8 cellular contexts compared by ENCODE assay signal in genomic region chr2:63840785-63841253, GRCh38. TPM values are rescaled to one million over a fixed set of nuclear protein-coding genes. Genes with fewer than 3 reads are reported as not detected.
A peak's percentile ranks its signal among the peaks of the same experiment; 100 is the strongest.
DNase-seq lines count a peak whose midpoint lies in the region; ATAC-seq and TF ChIP-seq lines count a peak whose summit lies in the region.

No MANE protein-coding gene starts in this region.

- under 1% methylated on average over 30 of the region's 34 CpGs for WGBS in smooth muscle cell (ENCODE audit: low lambda C conversion rate)

- peak overlapping the region; percentile 82 for H3K27ac ChIP-seq in smooth muscle cell (ENCODE audit: low read depth)

- H3K27me3 ChIP-seq in smooth muscle cell (ENCODE audit: low read depth) = no peaks in the 10 kb centered on the region

- peak overlapping the region; percentile 86 for H3K4me2 ChIP-seq in smooth muscle cell

- CTCF ChIA-PET in WTC11 (lab: Charles Lee) = interaction anchor here (0.6 to 2.5 kb wide), 7 partner anchors 10 to 1378 kb away, joined by 3 to 17 read pairs (median 3); no protein-coding TSS in a partner anchor

- peak; percentile 99 for TF ChIP-seq POLR2A in GM18951 (IDR thresholded peaks at IDR 0.05; ENCODE audit: extremely low read depth, insufficient read depth, insufficient read length)

- peak overlapping the region; percentile 94 for H3K27ac Mint-ChIP-seq in WTC11

- no peaks in the 10 kb centered on the region for H3K9me3 Mint-ChIP-seq in WTC11

- H3K36me3 ChIP-seq in smooth muscle cell (ENCODE audit: low read depth) = no peaks in the 10 kb centered on the region

- peak overlapping the region; percentile 81 to 88 for H3K4me3 ChIP-seq in cardiac fibroblast (replicated peaks in 1 of 2; ENCODE audit: low read depth in 2 of 2, low read length in 2 of 2)
- H3K4me3 ChIP-seq in smooth muscle cell = peak overlapping the region; percentile 84

- POLR2A ChIA-PET in WTC11 (lab: Charles Lee) = interaction anchor here (0.8 to 3.3 kb wide), 9 partner anchors 9 to 252 kb away, joined by 3 to 32 read pairs (median 5); partner anchors contain the start of genes MDH1 and WDPCP

- H3K4me1 ChIP-seq in smooth muscle cell (ENCODE audit: low read depth) = peaks cover 36% of the 10 kb centered on the region

- H3K4me3 Mint-ChIP-seq in WTC11 = peak overlapping the region; percentile 100

- peaks cover 42% of the 10 kb centered on the region for H3K36me3 Mint-ChIP-seq in WTC11

- TF ChIP-seq CTCF in WTC11 (IDR thresholded peaks at IDR 0.05) (no peak), cardiac fibroblast (IDR thresholded peaks at IDR 0.05; ENCODE audit: low read depth, low read length) (no peak), smooth muscle cell (IDR thresholded peaks at IDR 0.05; ENCODE audit: borderline replicate concordance, insufficient read depth, poor library complexity, severe bottlenecking) (no peak)

- H3K9ac ChIP-seq in smooth muscle cell (ENCODE audit: low read depth) = peak overlapping the region; percentile 85

- DNase-seq in AG08396 (ENCODE audit: low spot score) (peak; percentile 94), NCI-H2227 treated with DMSO at 0.1 percent for 48 hours (lab: John Stamatoyannopoulos, UW) (peak; percentile 96), WTC11 (ENCODE audit: low spot score) (peak; percentile 99), cardiac fibroblast (ENCODE audit: low read depth in 2 of 2) (peak; percentile 98 to 99), iPS-NIHi7 (ENCODE audit: extremely low spot score) (peak; percentile 92), smooth muscle cell (lab: John Stamatoyannopoulos, UW; ENCODE audit: unreplicated experiment) (peak; percentile 84)

- peak overlapping the region; percentile 80 for H2AFZ ChIP-seq in smooth muscle cell (ENCODE audit: low read depth)

- H3K4me1 Mint-ChIP-seq in WTC11 = peaks cover 40% of the 10 kb centered on the region

- no peaks in the 10 kb centered on the region for H3K27me3 Mint-ChIP-seq in WTC11 (ENCODE audit: low read depth)

- peaks cover 28% of the 10 kb centered on the region for H4K20me1 ChIP-seq in smooth muscle cell (ENCODE audit: low read depth)

- ATAC-seq in HG03175 (IDR thresholded peaks at IDR 0.05; ENCODE audit: unreplicated experiment) (peak; percentile 90), WTC11 (peak; percentile 86)

- no peaks in the 10 kb centered on the region for H3F3A ChIP-seq in smooth muscle cell (ENCODE audit: low read depth)

- H3K79me2 ChIP-seq in smooth muscle cell (ENCODE audit: low read depth) = peaks cover 38% of the 10 kb centered on the region

- in situ Hi-C loops in GM18951 (cut with MboI; ENCODE audit: low sequenced_read_pairs, unreplicated experiment) = no loop called here

- H3K9me3 ChIP-seq in smooth muscle cell (replicated peaks; ENCODE audit: low read depth) = no peaks in the 10 kb centered on the region

TF ChIP-seq in WTC11, 78 proteins besides CTCF, POLR2A, EP300 and RAD21 (continues in another document):
- peak; percentile 35; the same call in 1 of the 2 replicates for TF ChIP-seq USF2 (CRISPR knock-in tag; IDR thresholded peaks at IDR 0.05)
- peak; percentile 82; the same call in 1 of the 2 replicates for TF ChIP-seq ZBTB21 (CRISPR knock-in tag; IDR thresholded peaks at IDR 0.05; ENCODE audit: borderline replicate concordance)
- no peak for TF ChIP-seq GRHL2 (CRISPR knock-in tag; IDR thresholded peaks at IDR 0.05; ENCODE audit: insufficient replicate concordance, severe bottlenecking)
- TF ChIP-seq SP1 (CRISPR knock-in tag; conservative IDR thresholded peaks at IDR 0.05) = peak; percentile 93
- TF ChIP-seq GABPB1 (CRISPR knock-in tag; IDR thresholded peaks at IDR 0.05) = peak; percentile 87
- 0 out of 2 replicates have a peak, but pooled peaks have one; percentile 48 for TF ChIP-seq STAT6 (CRISPR knock-in tag; conservative IDR thresholded peaks at IDR 0.05; ENCODE audit: low read depth)
- peak; percentile 81; the same call in 1 of the 2 replicates for TF ChIP-seq TP53 (CRISPR knock-in tag; IDR thresholded peaks at IDR 0.05)
- TF ChIP-seq EMX1 (CRISPR knock-in tag; IDR thresholded peaks at IDR 0.05) = no peak
- peak; percentile 80; the same call in 1 of the 2 replicates for TF ChIP-seq ETV6 (CRISPR knock-in tag; IDR thresholded peaks at IDR 0.05)
- 0 out of 2 replicates have a peak, but pooled peaks have one; percentile 30 for TF ChIP-seq TEAD4 (CRISPR knock-in tag; IDR thresholded peaks at IDR 0.05)
- TF ChIP-seq TCF7 (CRISPR knock-in tag; IDR thresholded peaks at IDR 0.05; ENCODE audit: low read depth) = no peak
- TF ChIP-seq SOX15 (CRISPR knock-in tag; IDR thresholded peaks at IDR 0.05) = no peak
- peak; percentile 72 for TF ChIP-seq FOXP1 (CRISPR knock-in tag; IDR thresholded peaks at IDR 0.05; ENCODE audit: borderline replicate concordance)
- TF ChIP-seq ZNF532 (CRISPR knock-in tag; IDR thresholded peaks at IDR 0.05; ENCODE audit: borderline replicate concordance) = no peak
- no peak for TF ChIP-seq NFATC4 (CRISPR knock-in tag; IDR thresholded peaks at IDR 0.05)
- TF ChIP-seq CBFB (CRISPR knock-in tag; IDR thresholded peaks at IDR 0.05; ENCODE audit: low read depth) = peak; percentile 77; the same call in 1 of the 2 replicates
- TF ChIP-seq NFYB (CRISPR knock-in tag; conservative IDR thresholded peaks at IDR 0.05; ENCODE audit: low read depth) = peak; percentile 100
- TF ChIP-seq NR3C1 (CRISPR knock-in tag; conservative IDR thresholded peaks at IDR 0.05; ENCODE audit: low read depth) = 0 out of 2 replicates have a peak, but pooled peaks have one; percentile 81
- 0 out of 2 replicates have a peak, but pooled peaks have one; percentile 50 for TF ChIP-seq ZNF138 (CRISPR knock-in tag; conservative IDR thresholded peaks at IDR 0.05)
- TF ChIP-seq TEAD1 (CRISPR knock-in tag; IDR thresholded peaks at IDR 0.05) = peak; percentile 91; the same call in 1 of the 2 replicates
- peak; percentile 91 for TF ChIP-seq FOXK1 (CRISPR knock-in tag; IDR thresholded peaks at IDR 0.05)

RNA-seq across cellular contexts. Expression of gene UGP2, which starts 0.9 kb away (rescaled TPM):
- total RNA-seq in WTC11 (2021) (543 to 626 TPM (median 606 TPM) in 3 replicates), smooth muscle cell (211 and 238 TPM in 2 replicates)
- polyA plus RNA-seq in smooth muscle cell = 156 and 171 TPM in 2 replicates

Comparison
In these comparisons a context has a peak if more than half of its experiments do, and no peak if none do; other contexts are left out.
1. Peak in every context shown above with its lines: DNase-seq, ATAC-seq, H3K4me3 ChIP-seq and H3K27ac ChIP-seq.